ENCODE assay signal across 11 cellular contexts in genomic region chr3:184052773-184053172, GRCh38. TPM values are rescaled to one million over a fixed set of nuclear protein-coding genes. Genes with fewer than 3 reads are reported as not detected.
"Had no signal": no experiment of that assay in that cellular context is flagged by ENCODE, and none has a peak within 500 bp of the region (broad histone marks: within the 10 kb centered on the region; RNA-seq: fewer than 3 reads in every experiment).

Gene HTR3C (plus strand): TSS chr3:184053047. CDS start chr3:184053081, 34 bp downstream.

- H3K36me3 ChIP-seq: HAP-1 had no signal

- H3K4me3 ChIP-seq: GM23248, HAP-1 had no signal

- H3K4me1 ChIP-seq: HAP-1 had no signal

- H3K9me3 ChIP-seq: HAP-1 had no signal

- H3K36me3 Mint-ChIP-seq: IgD-negative memory B cell had no signal

- DNase-seq: GM23248, GOT3, H7, HFFc6 had no signal

- H3K4me3 Mint-ChIP-seq: HFFc6, IgD-negative memory B cell had no signal

- H3K27ac ChIP-seq: GM23248, HL-60 had no signal

- H3K9me3 Mint-ChIP-seq: HFFc6, IgD-negative memory B cell had no signal

- H3K27ac Mint-ChIP-seq: HFFc6 had no signal

- ATAC-seq: HCT116, HepG2 had no signal

RNA-seq across cellular contexts. Expression of gene HTR3C, which starts in this region (rescaled TPM):
- total RNA-seq: GM23248, H4, H7, HepG2, HFFc6, HT1080 had no signal
- polyA plus RNA-seq: GM23248, HepG2, IgD-negative memory B cell had no signal
